In the genomic region with DNA sequence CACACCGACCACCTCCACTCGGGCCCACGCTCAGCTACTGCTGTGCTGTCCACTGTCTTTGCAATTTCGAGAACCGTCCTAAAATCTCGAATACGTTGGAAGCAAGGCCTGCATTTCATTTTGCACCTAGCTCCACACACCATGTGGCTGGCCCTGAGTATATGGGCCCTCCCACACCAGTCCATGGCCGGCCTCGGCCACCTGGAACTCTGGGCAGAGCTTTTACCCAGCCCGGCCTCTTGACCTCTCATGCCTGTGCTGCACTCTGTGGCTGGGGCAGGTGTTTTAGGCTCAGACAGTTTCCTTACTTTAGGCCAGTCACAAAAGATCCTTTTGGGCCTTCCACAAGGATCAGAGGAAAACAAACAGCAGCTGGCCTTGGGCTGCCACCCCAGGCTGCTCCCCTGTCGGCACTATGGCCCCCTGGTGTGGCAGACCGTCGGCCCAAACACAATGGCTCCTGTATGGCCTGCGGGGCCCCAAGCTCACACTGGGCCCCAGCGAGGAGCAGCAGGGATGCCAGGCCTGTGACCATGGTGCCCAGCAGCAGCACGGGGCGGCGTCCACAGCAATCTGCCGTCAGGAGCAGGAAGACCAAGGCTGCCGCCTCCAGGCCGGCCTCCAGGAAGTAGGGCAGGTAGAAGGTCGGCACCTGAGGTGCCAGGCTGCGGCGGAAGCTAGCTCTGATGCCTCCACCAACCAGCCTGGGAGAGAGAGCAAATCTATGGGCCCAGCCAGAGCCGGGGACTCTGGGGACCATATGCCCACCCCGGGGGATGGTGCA, we compare ENCODE assay signal across 16 cellular contexts. TPM values are rescaled to one million over a fixed set of nuclear protein-coding genes. Genes with fewer than 3 reads are reported as not detected.
"Had no signal": no experiment of that assay in that cellular context is flagged by ENCODE, and none has a peak within 500 bp of the region (broad histone marks: within the 10 kb centered on the region; RNA-seq: fewer than 3 reads in every experiment).

No MANE protein-coding gene starts in this region.

- H2AFZ ChIP-seq: neural progenitor cell had no signal

- H3K4me2 ChIP-seq: neural progenitor cell had no signal

- ATAC-seq: activated CD4-positive, alpha-beta T cell treated with anti-CD3 and anti-CD28 coated beads for 36 hours; activated naive CD8-positive, alpha-beta T cell treated with anti-CD3 and anti-CD28 coated beads, Interleukin-2, amount 50 U/mL, for 24 hours; activated T-cell treated with anti-CD3 and anti-CD28 coated beads, Interleukin-2, amount 50 U/mL, for 72 hours; left lung; T-cell had no signal

- H3K4me3 Mint-ChIP-seq: activated CD4-positive, alpha-beta memory T cell treated with anti-CD3 and anti-CD28 coated beads, Interleukin-2, amount 10 ng/mL, durations not matched to agents 7 days and 5 days; activated CD4-positive, alpha-beta T cell treated with anti-CD3 and anti-CD28 coated beads for 36 hours; activated naive CD8-positive, alpha-beta T cell treated with anti-CD3 and anti-CD28 coated beads, Interleukin-2, amount 50 U/mL, for 24 hours; activated T-cell treated with anti-CD3 and anti-CD28 coated beads, Interleukin-2, amount 50 U/mL, for 72 hours; neural progenitor cell; T-cell had no signal

- DNase-seq: activated CD4-positive, alpha-beta memory T cell treated with anti-CD3 and anti-CD28 coated beads, Interleukin-2, amount 10 ng/mL, durations not matched to agents 7 days and 5 days; activated CD4-positive, alpha-beta T cell treated with anti-CD3 and anti-CD28 coated beads for 36 hours; activated naive CD8-positive, alpha-beta T cell treated with anti-CD3 and anti-CD28 coated beads, Interleukin-2, amount 50 U/mL, for 24 hours; activated T-cell treated with anti-CD3 and anti-CD28 coated beads, Interleukin-2, amount 50 U/mL, for 72 hours; effector CD4-positive, alpha-beta T cell; foreskin melanocyte; head of caudate nucleus; stimulated activated CD4-positive, alpha-beta T cell treated with anti-CD3 and anti-CD28 coated beads, Interleukin-15, amount 100 ng/mL, for 24 hours; stimulated activated CD4-positive, alpha-beta T cell treated with anti-CD3 and anti-CD28 coated beads, Interleukin-4, amount 100 ng/mL, for 4 hours; T-cell; thyroid gland had no signal

- H3K36me3 ChIP-seq: neural progenitor cell, right atrium auricular region, thyroid gland had no signal

- H3K27ac Mint-ChIP-seq: activated CD4-positive, alpha-beta memory T cell treated with anti-CD3 and anti-CD28 coated beads, Interleukin-2, amount 10 ng/mL, durations not matched to agents 7 days and 5 days; activated CD4-positive, alpha-beta T cell treated with anti-CD3 and anti-CD28 coated beads for 36 hours; activated naive CD8-positive, alpha-beta T cell treated with anti-CD3 and anti-CD28 coated beads, Interleukin-2, amount 50 U/mL, for 24 hours; activated T-cell treated with anti-CD3 and anti-CD28 coated beads, Interleukin-2, amount 50 U/mL, for 72 hours; neural progenitor cell; T-cell had no signal

- H3K9me3 ChIP-seq: left lung, right atrium auricular region, thyroid gland had no signal

- H3K36me3 Mint-ChIP-seq: neural progenitor cell, T-cell had no signal

- H3K9me3 Mint-ChIP-seq: activated CD4-positive, alpha-beta memory T cell treated with anti-CD3 and anti-CD28 coated beads, Interleukin-2, amount 10 ng/mL, durations not matched to agents 7 days and 5 days; activated naive CD8-positive, alpha-beta T cell treated with anti-CD3 and anti-CD28 coated beads, Interleukin-2, amount 50 U/mL, for 24 hours; activated T-cell treated with anti-CD3 and anti-CD28 coated beads, Interleukin-2, amount 50 U/mL, for 72 hours had no signal

- H3K27ac ChIP-seq: coronary artery, left lung, neural progenitor cell, right atrium auricular region, thyroid gland, VCaP had no signal

- H3K4me3 ChIP-seq: coronary artery, left lung, neural progenitor cell, right atrium auricular region, thyroid gland had no signal

RNA-seq across cellular contexts. Expression of gene CDH15, which starts 26.3 kb away (rescaled TPM):
- total RNA-seq: activated CD4-positive, alpha-beta memory T cell treated with anti-CD3 and anti-CD28 coated beads, Interleukin-2, amount 10 ng/mL, durations not matched to agents 7 days and 5 days; activated CD4-positive, alpha-beta T cell treated with anti-CD3 and anti-CD28 coated beads for 36 hours; activated T-cell treated with anti-CD3 and anti-CD28 coated beads, Interleukin-2, amount 50 U/mL, for 72 hours; right atrium auricular region; thyroid gland had no signal
